ENCODE assay signal across 17 cellular contexts in genomic region chr12:69278814-69279782, GRCh38.
"Had no signal": no experiment of that assay in that cellular context is flagged by ENCODE, and none has a peak within 500 bp of the region (broad histone marks: within the 10 kb centered on the region; RNA-seq: fewer than 3 reads in every experiment).

No MANE protein-coding gene starts in this region.

- H3K27me3 Mint-ChIP-seq: central memory CD8-positive, alpha-beta T cell had no signal

- DNase-seq: activated CD4-positive, alpha-beta memory T cell treated with anti-CD3 and anti-CD28 coated beads, Interleukin-2, amount 10 ng/mL, durations not matched to agents 7 days and 5 days; activated CD8-positive, alpha-beta memory T cell treated with anti-CD3 and anti-CD28 coated beads, Interleukin-2, amount 10 ng/mL, durations not matched to agents 7 days and 5 days; activated naive CD4-positive, alpha-beta T cell treated with Interleukin-2 at 50 U/mL for 16 hours; activated T-cell treated with anti-CD3 and anti-CD28 coated beads, Interleukin-2, amount 50 U/mL, for 1 hour; aorta; colonic mucosa; foreskin melanocyte; glutamatergic neuron; hippocampal formation; islet precursor cell; lower lobe of right lung; psoas muscle; testis; upper lobe of left lung had no signal

- H3K36me3 ChIP-seq: colonic mucosa, lower lobe of right lung, upper lobe of left lung had no signal

- H3K4me3 ChIP-seq: colonic mucosa, lower lobe of right lung, psoas muscle, testis, upper lobe of left lung had no signal

- H3K9me3 Mint-ChIP-seq: activated CD4-positive, alpha-beta memory T cell treated with anti-CD3 and anti-CD28 coated beads, Interleukin-2, amount 10 ng/mL, durations not matched to agents 7 days and 5 days; activated T-helper 2 cell treated with anti-CD3 and anti-CD28 coated beads, Interferon-gamma antibody, Interleukin-2, Interleukin-4, amounts not matched to agents 10 μg/mL and 5 μg/mL and 100 μg/mL, durations not matched to agents 14 hours and 24 hours and 36 hours; central memory CD8-positive, alpha-beta T cell had no signal

- ATAC-seq: activated CD8-positive, alpha-beta memory T cell treated with anti-CD3 and anti-CD28 coated beads, Interleukin-2, amount 10 ng/mL, durations not matched to agents 7 days and 5 days had no signal

- H3K4me3 Mint-ChIP-seq: activated CD4-positive, alpha-beta memory T cell treated with anti-CD3 and anti-CD28 coated beads, Interleukin-2, amount 10 ng/mL, durations not matched to agents 7 days and 5 days; activated CD8-positive, alpha-beta memory T cell treated with anti-CD3 and anti-CD28 coated beads, Interleukin-2, amount 10 ng/mL, durations not matched to agents 7 days and 5 days; central memory CD8-positive, alpha-beta T cell had no signal

- H3K4me1 ChIP-seq: colonic mucosa, testis had no signal

- H3K27me3 ChIP-seq: colonic mucosa, testis, upper lobe of left lung had no signal

- H3K27ac Mint-ChIP-seq: activated CD4-positive, alpha-beta memory T cell treated with anti-CD3 and anti-CD28 coated beads, Interleukin-2, amount 10 ng/mL, durations not matched to agents 7 days and 5 days; activated CD8-positive, alpha-beta memory T cell treated with anti-CD3 and anti-CD28 coated beads, Interleukin-2, amount 10 ng/mL, durations not matched to agents 7 days and 5 days; activated T-helper 2 cell treated with anti-CD3 and anti-CD28 coated beads, Interferon-gamma antibody, Interleukin-2, Interleukin-4, amounts not matched to agents 10 μg/mL and 5 μg/mL and 100 μg/mL, durations not matched to agents 14 hours and 24 hours and 36 hours had no signal

- H3K27ac ChIP-seq: colonic mucosa, lower lobe of right lung, psoas muscle, testis, upper lobe of left lung, VCaP had no signal
